ENCODE assay signal across 1 cellular context in genomic region chr2:11112870-11113428, GRCh38.
TF ChIP-seq lines count a peak whose summit lies in the region.

No MANE protein-coding gene starts in this region.

TF ChIP-seq in WTC11, 78 proteins besides CTCF, POLR2A, EP300 and RAD21:
- TF ChIP-seq HMGXB4 (CRISPR knock-in tag; IDR thresholded peaks at IDR 0.05) (no peak), ZNF512 (CRISPR knock-in tag; IDR thresholded peaks at IDR 0.05; ENCODE audit: borderline replicate concordance) (0 out of 2 replicates have a peak, but pooled peaks have one; percentile 30)
